In genomic region chr16:56325956-56326355, GRCh38 we compare ENCODE assay signal across 21 cellular contexts.
"Had no signal": no experiment of that assay in that cellular context is flagged by ENCODE, and none has a peak within 500 bp of the region (broad histone marks: within the 10 kb centered on the region; RNA-seq: fewer than 3 reads in every experiment).

No MANE protein-coding gene starts in this region.

- H3K4me3 ChIP-seq: hepatocyte, prostate gland, spleen had no signal

- H3K4me1 ChIP-seq: parathyroid adenoma, prostate gland, spleen had no signal

- H3K9ac ChIP-seq: parathyroid adenoma had no signal

- H3K27ac ChIP-seq: foreskin keratinocyte, hepatocyte, parathyroid adenoma, prostate gland, spleen had no signal

- H3K9me3 Mint-ChIP-seq: dendritic cell treated with granulocyte-macrophage colony-stimulating factor and Interleukin-4, amounts not matched to agents 40 ng/mL and 50 ng/mL, for 4 days; naive B cell; nephron; stimulated activated naive B cell treated with anti-CD40 and anti-IgM and Interleukin-4, amounts not matched to agents 10 μg/mL and 1 μg/mL and 100 μg/mL, for 72 hours; stimulated activated naive CD8-positive, alpha-beta T cell treated with anti-CD3 and anti-CD28 coated beads, Interleukin-15, amount 100 ng/mL, for 72 hours had no signal

- H3K27ac Mint-ChIP-seq: dendritic cell treated with granulocyte-macrophage colony-stimulating factor and Interleukin-4, amounts not matched to agents 40 ng/mL and 50 ng/mL, for 4 days; nephron; stimulated activated naive B cell treated with anti-CD40 and anti-IgM and Interleukin-4, amounts not matched to agents 10 μg/mL and 1 μg/mL and 100 μg/mL, for 72 hours had no signal

- ATAC-seq: foreskin keratinocyte; left colon; sciatic nerve; stimulated activated naive B cell treated with anti-CD40 and anti-IgM and Interleukin-4, amounts not matched to agents 10 μg/mL and 1 μg/mL and 100 μg/mL, for 72 hours; stimulated activated naive CD8-positive, alpha-beta T cell treated with anti-CD3 and anti-CD28 coated beads, Interleukin-15, amount 100 ng/mL, for 72 hours had no signal

- H3K4me3 Mint-ChIP-seq: dendritic cell treated with granulocyte-macrophage colony-stimulating factor and Interleukin-4, amounts not matched to agents 40 ng/mL and 50 ng/mL, for 4 days; naive B cell; nephron; stimulated activated naive B cell treated with anti-CD40 and anti-IgM and Interleukin-4, amounts not matched to agents 10 μg/mL and 1 μg/mL and 100 μg/mL, for 72 hours; stimulated activated naive CD8-positive, alpha-beta T cell treated with anti-CD3 and anti-CD28 coated beads, Interleukin-15, amount 100 ng/mL, for 72 hours had no signal

- FAIRE-seq: colon, endothelial cell of umbilical vein had no signal

- H3K27me3 Mint-ChIP-seq: dendritic cell treated with granulocyte-macrophage colony-stimulating factor and Interleukin-4, amounts not matched to agents 40 ng/mL and 50 ng/mL, for 4 days; naive B cell had no signal

- H3K36me3 Mint-ChIP-seq: naive B cell; stimulated activated naive B cell treated with anti-CD40 and anti-IgM and Interleukin-4, amounts not matched to agents 10 μg/mL and 1 μg/mL and 100 μg/mL, for 72 hours had no signal

- H3K36me3 ChIP-seq: prostate gland, spleen had no signal

- H3K9me3 ChIP-seq: prostate gland, spleen had no signal

- H3K4me1 Mint-ChIP-seq: nephron; stimulated activated naive CD8-positive, alpha-beta T cell treated with anti-CD3 and anti-CD28 coated beads, Interleukin-15, amount 100 ng/mL, for 72 hours had no signal

- DNase-seq: erythroblast; foreskin keratinocyte; head of caudate nucleus; left colon; mesendoderm; naive B cell; spleen; stimulated activated CD4-positive, alpha-beta T cell treated with anti-CD3 and anti-CD28 coated beads, Interleukin-15, amount 100 ng/mL, for 24 hours; stimulated activated CD4-positive, alpha-beta T cell treated with anti-CD3 and anti-CD28 coated beads, Interleukin-1b, Interleukin-23, amount 100 ng/mL, for 48 hours; stimulated activated CD4-positive, alpha-beta T cell treated with anti-CD3 and anti-CD28 coated beads, Interleukin-4, amount 100 ng/mL, for 24 hours; stimulated activated naive B cell treated with anti-CD40 and anti-IgM and Interleukin-4, amounts not matched to agents 10 μg/mL and 1 μg/mL and 100 μg/mL, for 72 hours; stimulated activated naive CD8-positive, alpha-beta T cell treated with anti-CD3 and anti-CD28 coated beads, Interleukin-15, amount 100 ng/mL, for 72 hours; trophoblast cell had no signal
